In the genomic region with DNA sequence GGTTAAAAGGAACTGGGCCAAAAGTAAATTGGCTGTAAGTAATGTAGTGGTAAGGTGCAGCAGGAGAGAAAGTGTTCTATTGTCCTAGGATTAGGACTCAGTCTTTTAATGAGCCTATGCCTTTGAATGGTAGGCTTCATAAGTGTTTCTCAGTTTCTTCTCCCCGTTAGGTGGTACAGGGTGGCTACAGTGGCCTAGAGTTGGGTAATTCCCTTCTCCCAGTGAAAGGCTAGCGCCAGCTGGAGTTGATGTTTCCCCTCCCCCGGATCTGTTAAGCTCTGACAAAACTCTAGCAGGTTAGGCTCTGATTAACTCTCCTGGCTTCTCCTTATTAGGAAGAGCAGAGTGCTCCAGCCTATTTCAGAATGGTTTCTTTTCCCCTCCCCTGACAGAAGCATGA, we compare ENCODE assay signal across 17 cellular contexts.
"Had no signal": no experiment of that assay in that cellular context is flagged by ENCODE, and none has a peak within 500 bp of the region (broad histone marks: within the 10 kb centered on the region; RNA-seq: fewer than 3 reads in every experiment).

No MANE protein-coding gene starts in this region.

- H3K27me3 Mint-ChIP-seq: activated naive CD4-positive, alpha-beta T cell treated with anti-CD3 and anti-CD28 coated beads, Interleukin-2, amount 50 U/mL, for 24 hours had no signal

- H3K27ac Mint-ChIP-seq: activated naive CD4-positive, alpha-beta T cell treated with anti-CD3 and anti-CD28 coated beads, Interleukin-2, amount 50 U/mL, for 24 hours; nephron progenitor cell had no signal

- H3K4me1 Mint-ChIP-seq: nephron progenitor cell had no signal

- H3K4me3 Mint-ChIP-seq: activated naive CD4-positive, alpha-beta T cell treated with anti-CD3 and anti-CD28 coated beads, Interleukin-2, amount 50 U/mL, for 24 hours; nephron progenitor cell had no signal

- ATAC-seq: left ventricle myocardium superior, upper lobe of right lung had no signal

- DNase-seq: activated CD4-positive, alpha-beta T cell treated with anti-CD3 and anti-CD28 coated beads for 1 hour; activated CD4-positive, alpha-beta T cell treated with anti-CD3 and anti-CD28 coated beads, Interleukin-2, amount 50 U/mL, for 1 hour; activated gamma-delta T cell treated with Interleukin-2 at 50 U/mL for 16 hours; activated T-cell treated with anti-CD3 and anti-CD28 coated beads, Interleukin-2, amount 50 U/mL, for 1 hour; adrenal gland; glutamatergic neuron; left ventricle myocardium superior; mammary epithelial cell; nephron progenitor cell; nucleus accumbens; sigmoid colon; stimulated activated CD4-positive, alpha-beta T cell treated with anti-CD3 and anti-CD28 coated beads, Interleukin-15, amount 100 ng/mL, for 24 hours; stimulated activated CD4-positive, alpha-beta T cell treated with anti-CD3 and anti-CD28 coated beads, Interleukin-2, amount 100 ng/mL, for 48 hours; stimulated activated CD8-positive, alpha-beta memory T cell treated with anti-CD3 and anti-CD28 coated beads, Interleukin-4, amount 100 ng/mL, for 48 hours; stimulated activated naive CD4-positive, alpha-beta T cell; upper lobe of right lung had no signal
